In genomic region chr20:55500130-55500529, GRCh38 we compare ENCODE assay signal across 22 cellular contexts.
"Had no signal": no experiment of that assay in that cellular context is flagged by ENCODE, and none has a peak within 500 bp of the region (broad histone marks: within the 10 kb centered on the region; RNA-seq: fewer than 3 reads in every experiment).

No MANE protein-coding gene starts in this region.

- H3K36me3 ChIP-seq: left ventricle myocardium inferior, pancreas, prostate gland, sigmoid colon, spleen, suprapubic skin, thoracic aorta, tibial artery, uterus had no signal

- H3K27ac ChIP-seq: left ventricle myocardium inferior, pancreas, prostate gland, sigmoid colon, spleen, suprapubic skin, thoracic aorta, tibial artery, uterus had no signal

- H3K9me3 ChIP-seq: pancreas, prostate gland, suprapubic skin, thoracic aorta, tibial artery, uterus had no signal

- H3K27me3 ChIP-seq: pancreas, sigmoid colon, spleen, suprapubic skin, tibial artery, uterus had no signal

- H3K4me3 ChIP-seq: left ventricle myocardium inferior, lung, pancreas, prostate gland, sigmoid colon, spleen, suprapubic skin, thoracic aorta, tibial artery, uterus had no signal

- ATAC-seq: left cardiac atrium; naive thymus-derived CD8-positive, alpha-beta T cell; pancreas; right cardiac atrium; stimulated activated effector memory CD8-positive, alpha-beta T cell treated with anti-CD3 and anti-CD28 coated beads, Interleukin-12 subunit alpha, Interleukin-12 subunit beta, amount 100 ng/mL, for 72 hours had no signal

- DNase-seq: hippocampal formation; kidney glomerular epithelial cell; left cardiac atrium; left ventricle myocardium inferior; midbrain; naive thymus-derived CD8-positive, alpha-beta T cell; nucleus accumbens; pancreas; retina; right cardiac atrium; sigmoid colon; small intestine; spleen; stimulated activated CD4-positive, alpha-beta T cell treated with anti-CD3 and anti-CD28 coated beads, Interleukin-4, amount 100 ng/mL, for 24 hours; stimulated activated naive CD4-positive, alpha-beta T cell; tibial artery; uterus had no signal

- H3K4me1 ChIP-seq: left ventricle myocardium inferior, pancreas, prostate gland, sigmoid colon, spleen, suprapubic skin, tibial artery, uterus had no signal
